In the genomic region with DNA sequence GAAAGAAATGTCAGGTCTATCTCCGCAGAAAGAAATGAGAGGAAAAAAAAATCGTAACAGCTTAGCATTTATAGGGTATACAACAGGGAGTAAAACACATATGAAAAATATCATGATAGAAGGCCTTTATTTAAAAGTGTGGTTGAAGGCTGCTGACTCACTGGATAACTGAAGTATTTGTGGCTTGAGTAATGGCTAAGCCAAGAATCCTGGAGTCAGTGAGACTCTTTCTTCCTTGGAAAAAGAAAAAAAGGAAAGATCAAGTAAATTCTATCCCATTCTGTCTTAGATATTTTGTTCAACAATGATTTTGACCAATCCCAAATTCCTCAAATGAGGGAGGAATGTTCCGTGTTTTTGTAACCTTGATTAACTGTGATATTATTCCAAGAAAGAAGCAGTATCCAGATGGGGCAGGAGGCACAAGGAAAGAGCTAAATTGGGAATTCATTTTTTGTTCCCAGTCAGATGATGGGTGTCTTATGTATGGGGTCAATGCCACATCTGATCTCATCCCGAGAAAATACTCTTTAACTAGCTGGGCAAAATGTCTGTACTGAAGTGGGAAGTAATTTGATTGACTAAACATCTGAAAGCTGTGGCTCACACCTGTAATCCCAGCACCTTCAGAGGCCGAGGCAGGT, we compare ENCODE assay signal across 13 cellular contexts.
DNase-seq lines count a peak whose midpoint lies in the region; ATAC-seq, FAIRE-seq and TF ChIP-seq lines count a peak whose summit lies in the region.
"Had no signal": no experiment of that assay in that cellular context is flagged by ENCODE, and none has a peak within 500 bp of the region (broad histone marks: within the 10 kb centered on the region; RNA-seq: fewer than 3 reads in every experiment).

No MANE protein-coding gene starts in this region.

- FAIRE-seq in bronchial epithelial cell (lab: Jason Lieb, UNC), result no peak
- FAIRE-seq: K562 had no signal

- TF ChIP-seq CTCF in AG10803 (conservative IDR thresholded peaks at IDR 0.05; ENCODE audit: low read length) (no peak), bronchial epithelial cell (IDR thresholded peaks at IDR 0.05; ENCODE audit: insufficient read depth, low read length, severe bottlenecking) (no peak), mesothelial cell of epicardium (IDR thresholded peaks at IDR 0.05; ENCODE audit: unreplicated experiment) (no peak)

- DNase-seq in AG10803 (ENCODE audit: low read depth) (peak; percentile 98), NCI-H226 (peak; percentile 93), bronchial epithelial cell (ENCODE audit: low read depth) (peak; percentile 82), mesothelial cell of epicardium (ENCODE audit: low spot score in 2 of 2, unreplicated experiment in 2 of 2) (no peak), occipital lobe (lab: John Stamatoyannopoulos, UW) (no peak), globus pallidus (ENCODE audit: low spot score) (no peak), NCI-H2081 treated with DMSO at 0.1 percent for 48 hours (lab: John Stamatoyannopoulos, UW) (no peak)
- DNase-seq in activated naive CD8-positive, alpha-beta T cell treated with anti-CD3 and anti-CD28 coated beads, Interleukin-2, amount 50 U/mL, for 24 hours, result no peak
- DNase-seq: activated CD8-positive, alpha-beta T cell treated with anti-CD3 and anti-CD28 coated beads, Interleukin-2, amount 10 ng/mL, durations not matched to agents 7 days and 5 days; adrenal gland; sigmoid colon had no signal

- H3K27ac Mint-ChIP-seq in mesothelial cell of epicardium, result peak overlapping the region; percentile 1
- H3K27ac Mint-ChIP-seq in activated naive CD8-positive, alpha-beta T cell treated with anti-CD3 and anti-CD28 coated beads, Interleukin-2, amount 50 U/mL, for 24 hours, result no peak overlapping the region
- H3K27ac Mint-ChIP-seq: activated CD8-positive, alpha-beta T cell treated with anti-CD3 and anti-CD28 coated beads, Interleukin-2, amount 10 ng/mL, durations not matched to agents 7 days and 5 days had no signal

- H3K27me3 Mint-ChIP-seq in mesothelial cell of epicardium (ENCODE audit: low read depth), result no peaks in the 10 kb centered on the region
- H3K27me3 Mint-ChIP-seq in activated naive CD8-positive, alpha-beta T cell treated with anti-CD3 and anti-CD28 coated beads, Interleukin-2, amount 50 U/mL, for 24 hours, result no peaks in the 10 kb centered on the region

- H3K27me3 ChIP-seq in bronchial epithelial cell (ENCODE audit: control insufficient read depth, insufficient read depth, low read length), result no peaks in the 10 kb centered on the region
- H3K27me3 ChIP-seq: adrenal gland, gastroesophageal sphincter, sigmoid colon had no signal

- H3K4me3 Mint-ChIP-seq in mesothelial cell of epicardium, result no peak overlapping the region
- no peak overlapping the region for H3K4me3 Mint-ChIP-seq in activated naive CD8-positive, alpha-beta T cell treated with anti-CD3 and anti-CD28 coated beads, Interleukin-2, amount 50 U/mL, for 24 hours
- H3K4me3 Mint-ChIP-seq: activated CD8-positive, alpha-beta T cell treated with anti-CD3 and anti-CD28 coated beads, Interleukin-2, amount 10 ng/mL, durations not matched to agents 7 days and 5 days had no signal

- H3K4me3 ChIP-seq in AG10803 (ENCODE audit: low read length) (no peak overlapping the region), bronchial epithelial cell (ENCODE audit: low read depth, low read length) (no peak overlapping the region)
- H3K4me3 ChIP-seq: adrenal gland, gastroesophageal sphincter, K562, sigmoid colon had no signal

- H3K4me1 Mint-ChIP-seq in mesothelial cell of epicardium, result peaks cover 20% of the 10 kb centered on the region
- H3K4me1 Mint-ChIP-seq in activated naive CD8-positive, alpha-beta T cell treated with anti-CD3 and anti-CD28 coated beads, Interleukin-2, amount 50 U/mL, for 24 hours, result no peaks in the 10 kb centered on the region

- no peak for ATAC-seq in activated naive CD8-positive, alpha-beta T cell treated with anti-CD3 and anti-CD28 coated beads, Interleukin-2, amount 50 U/mL, for 24 hours
- ATAC-seq: activated CD8-positive, alpha-beta T cell treated with anti-CD3 and anti-CD28 coated beads, Interleukin-2, amount 10 ng/mL, durations not matched to agents 7 days and 5 days; gastroesophageal sphincter; K562 had no signal

- H3K9me3 Mint-ChIP-seq in mesothelial cell of epicardium, result no peaks in the 10 kb centered on the region
- H3K9me3 Mint-ChIP-seq in activated naive CD8-positive, alpha-beta T cell treated with anti-CD3 and anti-CD28 coated beads, Interleukin-2, amount 50 U/mL, for 24 hours, result peaks cover 3% of the 10 kb centered on the region

- no peaks in the 10 kb centered on the region for H3K36me3 ChIP-seq in bronchial epithelial cell (ENCODE audit: control insufficient read depth, insufficient read depth, low read length)
- H3K36me3 ChIP-seq: adrenal gland, gastroesophageal sphincter, sigmoid colon had no signal

- no peaks in the 10 kb centered on the region for H3K36me3 Mint-ChIP-seq in mesothelial cell of epicardium
- no peaks in the 10 kb centered on the region for H3K36me3 Mint-ChIP-seq in activated naive CD8-positive, alpha-beta T cell treated with anti-CD3 and anti-CD28 coated beads, Interleukin-2, amount 50 U/mL, for 24 hours (ENCODE audit: low read depth)

Comparison
In these comparisons a context has a peak if more than half of its experiments do, and no peak if none do; other contexts are left out.
1. DNase-seq: peak in AG10803 (single experiment), NCI-H226 (single experiment) and bronchial epithelial cell (single experiment); none in mesothelial cell of epicardium (0 of 2), activated naive CD8-positive, alpha-beta T cell treated with anti-CD3 and anti-CD28 coated beads, Interleukin-2, amount 50 U/mL, for 24 hours (single experiment), occipital lobe (single experiment), globus pallidus (single experiment) and NCI-H2081 treated with DMSO at 0.1 percent for 48 hours (single experiment).